In genomic region chr2:190791983-190792575, GRCh38 we compare ENCODE assay signal across 1 cellular context.
TF ChIP-seq lines count a peak whose summit lies in the region.

No MANE protein-coding gene starts in this region.

TF ChIP-seq in K562, 482 proteins besides CTCF, POLR2A, EP300 and RAD21 (continued from another document):
- TF ChIP-seq, protein P1, sequence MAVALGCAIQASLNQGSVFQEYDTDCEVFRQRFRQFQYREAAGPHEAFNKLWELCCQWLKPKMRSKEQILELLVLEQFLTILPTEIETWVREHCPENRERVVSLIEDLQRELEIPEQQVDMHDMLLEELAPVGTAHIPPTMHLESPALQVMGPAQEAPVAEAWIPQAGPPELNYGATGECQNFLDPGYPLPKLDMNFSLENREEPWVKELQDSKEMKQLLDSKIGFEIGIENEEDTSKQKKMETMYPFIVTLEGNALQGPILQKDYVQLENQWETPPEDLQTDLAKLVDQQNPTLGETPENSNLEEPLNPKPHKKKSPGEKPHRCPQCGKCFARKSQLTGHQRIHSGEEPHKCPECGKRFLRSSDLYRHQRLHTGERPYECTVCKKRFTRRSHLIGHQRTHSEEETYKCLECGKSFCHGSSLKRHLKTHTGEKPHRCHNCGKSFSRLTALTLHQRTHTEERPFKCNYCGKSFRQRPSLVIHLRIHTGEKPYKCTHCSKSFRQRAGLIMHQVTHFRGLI (CRISPR knock-in tag; IDR thresholded peaks at IDR 0.05) = no peak
